18 cellular contexts compared by ENCODE assay signal in genomic region chr13:47672245-47672975, GRCh38.
DNase-seq lines count a peak whose midpoint lies in the region; ATAC-seq and TF ChIP-seq lines count a peak whose summit lies in the region.
"Had no signal": no experiment of that assay in that cellular context is flagged by ENCODE, and none has a peak within 500 bp of the region (broad histone marks: within the 10 kb centered on the region; RNA-seq: fewer than 3 reads in every experiment).

No MANE protein-coding gene starts in this region.

- TF ChIP-seq CTCF in omental fat pad (IDR thresholded peaks at IDR 0.05): no peak

- peak overlapping the region; percentile 72 for H3K27ac ChIP-seq in ACC112 (ENCODE audit: low read depth, low read length)
- H3K27ac ChIP-seq: pancreas had no signal

- peak; percentile 16 for ATAC-seq in omental fat pad (ENCODE audit: low FRiP score)
- ATAC-seq: activated CD4-positive, CD25-positive, alpha-beta regulatory T cell treated with anti-CD3 and anti-CD28 coated beads, Interleukin-2, amount 50 U/mL, for 24 hours; CD8-positive, alpha-beta T cell; T-helper 17 cell had no signal

- H2AFZ ChIP-seq in ACC112 (ENCODE audit: low read length, unreplicated experiment): no peak overlapping the region

- H3K27me3 ChIP-seq in ACC112 (ENCODE audit: insufficient read depth, low read length): no peaks in the 10 kb centered on the region
- H3K27me3 ChIP-seq: pancreas had no signal

- DNase-seq in NOMO-1 treated with DMSO at 0.1 percent for 48 hours (lab: John Stamatoyannopoulos, UW; ENCODE audit: unreplicated experiment): peak; percentile 83
- DNase-seq in fibroblast of peridontal ligament (ENCODE audit: extremely low read depth): peak; percentile 75
- DNase-seq in omental fat pad (ENCODE audit: low spot score): no peak
- no peak for DNase-seq in NCI-H345 treated with DMSO at 0.1 percent for 48 hours (lab: John Stamatoyannopoulos, UW; ENCODE audit: unreplicated experiment)
- no peak for DNase-seq in activated CD4-positive, alpha-beta T cell treated with anti-CD3 and anti-CD28 coated beads, Interleukin-2, amount 50 U/mL, for 1 hour
- no peak for DNase-seq in midbrain (lab: John Stamatoyannopoulos, UW)
- DNase-seq in NCI-H2081 treated with DMSO at 0.1 percent for 48 hours (lab: John Stamatoyannopoulos, UW): no peak
- DNase-seq: activated gamma-delta T cell treated with Interleukin-2 at 50 U/mL for 16 hours; caudate nucleus; CD8-positive, alpha-beta T cell; endodermal cell; Karpas-422; NCI-H524 treated with DMSO at 0.1 percent for 48 hours; pancreas; RPMI8226; T-helper 17 cell had no signal

- no peaks in the 10 kb centered on the region for H3K79me2 ChIP-seq in ACC112 (ENCODE audit: control insufficient read depth, insufficient read depth, low read length, unreplicated experiment)

- no peak overlapping the region for H3K4me3 ChIP-seq in ACC112 (ENCODE audit: low read depth, low read length)
- H3K4me3 ChIP-seq: pancreas had no signal

- H3K36me3 ChIP-seq in ACC112 (ENCODE audit: insufficient read depth, low read length): no peaks in the 10 kb centered on the region
- H3K36me3 ChIP-seq: pancreas had no signal

- peaks cover 16% of the 10 kb centered on the region for H3K4me1 ChIP-seq in ACC112 (ENCODE audit: control insufficient read depth, insufficient read depth, low read length, unreplicated experiment)
- H3K4me1 ChIP-seq: pancreas had no signal

Comparison
In these comparisons a context has a peak if more than half of its experiments do, and no peak if none do; other contexts are left out.
1. DNase-seq: peak in NOMO-1 treated with DMSO at 0.1 percent for 48 hours (single experiment) and fibroblast of peridontal ligament (single experiment); none in omental fat pad (single experiment), NCI-H345 treated with DMSO at 0.1 percent for 48 hours (single experiment), activated CD4-positive, alpha-beta T cell treated with anti-CD3 and anti-CD28 coated beads, Interleukin-2, amount 50 U/mL, for 1 hour (single experiment), midbrain (single experiment) and NCI-H2081 treated with DMSO at 0.1 percent for 48 hours (single experiment).